ENCODE assay signal across 9 cellular contexts in the genomic region with DNA sequence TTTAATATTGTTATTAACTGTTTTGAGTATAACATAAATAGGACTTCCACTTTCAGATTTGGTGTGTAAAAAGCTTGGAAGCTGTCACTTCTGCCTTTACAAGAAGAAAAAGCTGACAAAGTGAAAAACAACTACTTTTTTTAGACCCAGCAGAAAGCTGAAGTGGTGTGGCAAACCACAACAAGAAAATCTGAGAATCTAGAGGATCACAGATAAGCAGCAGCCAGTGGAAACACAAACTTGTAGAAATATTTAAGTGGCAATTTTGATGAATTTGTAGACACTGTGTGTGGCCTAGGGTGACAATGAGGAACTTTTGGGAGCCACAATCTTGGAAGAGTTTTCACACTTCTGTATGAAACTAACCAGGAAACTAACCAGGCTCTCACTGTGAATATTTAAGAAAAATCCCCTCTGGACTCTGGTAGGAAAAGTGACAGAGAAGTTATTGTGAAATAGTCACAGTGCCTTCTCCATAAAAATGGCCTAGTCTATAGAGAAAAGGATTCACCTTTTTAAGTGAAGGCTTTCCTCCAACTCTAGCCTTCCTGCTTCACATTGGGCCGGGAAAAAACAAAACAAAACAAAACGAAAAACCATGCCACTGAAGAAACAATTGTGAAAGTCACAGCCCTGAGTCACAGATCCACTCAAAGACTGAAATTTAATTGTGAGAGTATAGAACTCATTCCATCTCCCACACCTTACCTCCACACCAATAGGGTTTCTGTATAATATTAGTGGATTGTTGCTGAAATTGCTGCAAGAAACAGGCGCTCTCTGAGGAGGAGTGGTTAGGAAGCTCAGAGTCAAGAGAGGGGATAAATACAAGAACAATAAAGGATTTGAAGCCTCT. TPM values are rescaled to one million over a fixed set of nuclear protein-coding genes. Genes with fewer than 3 reads are reported as not detected.
DNase-seq lines count a peak whose midpoint lies in the region; ATAC-seq and TF ChIP-seq lines count a peak whose summit lies in the region.
"Had no signal": no experiment of that assay in that cellular context is flagged by ENCODE, and none has a peak within 500 bp of the region (broad histone marks: within the 10 kb centered on the region; RNA-seq: fewer than 3 reads in every experiment).

No MANE protein-coding gene starts in this region.

- no peak for TF ChIP-seq POLR2A in gastrocnemius medialis (IDR thresholded peaks at IDR 0.05)

- in situ Hi-C loops in gastrocnemius medialis (cut with MboI; ENCODE audit: low sequenced_read_pairs in 4 of 4), result no loop called here

- H3K4me3 Mint-ChIP-seq in T-helper 2 cell treated with Interferon-gamma antibody and Interleukin-4, amounts not matched to agents 5 μg/mL and 100 μg/mL, for 36 hours, result peak overlapping the region; percentile 46

- no peaks in the 10 kb centered on the region for H3K36me3 Mint-ChIP-seq in T-helper 2 cell treated with Interferon-gamma antibody and Interleukin-4, amounts not matched to agents 5 μg/mL and 100 μg/mL, for 36 hours (ENCODE audit: low read depth)

- H3K9me3 ChIP-seq in right atrium auricular region, result no peaks in the 10 kb centered on the region
- H3K9me3 ChIP-seq in gastrocnemius medialis, result no peaks in the 10 kb centered on the region

- no peaks in the 10 kb centered on the region for H3K27me3 ChIP-seq in right atrium auricular region
- H3K27me3 ChIP-seq in gastrocnemius medialis, result no peaks in the 10 kb centered on the region
- H3K27me3 ChIP-seq: foreskin keratinocyte had no signal

- 70% methylated on average over 3 of the region's 3 CpGs for WGBS in urinary bladder

- ATAC-seq in Right ventricle myocardium inferior (peak; percentile 20), HG02973 (IDR thresholded peaks at IDR 0.05; ENCODE audit: unreplicated experiment) (peak; percentile 79), gastrocnemius medialis (no peak)
- ATAC-seq: foreskin keratinocyte had no signal

- H3K36me3 ChIP-seq in right atrium auricular region (no peaks in the 10 kb centered on the region), urinary bladder (ENCODE audit: insufficient read depth) (no peaks in the 10 kb centered on the region), gastrocnemius medialis (no peaks in the 10 kb centered on the region)

- peaks cover 29% of the 10 kb centered on the region for H3K27me3 Mint-ChIP-seq in T-helper 2 cell treated with Interferon-gamma antibody and Interleukin-4, amounts not matched to agents 5 μg/mL and 100 μg/mL, for 36 hours (ENCODE audit: low read depth)

- TF ChIP-seq CTCF in right atrium auricular region (IDR thresholded peaks at IDR 0.05) (no peak), gastrocnemius medialis (IDR thresholded peaks at IDR 0.05 in 4 of 5, conservative IDR thresholded peaks at IDR 0.05 in 1 of 5) (no peak)

- H3K9me3 Mint-ChIP-seq in T-helper 2 cell treated with Interferon-gamma antibody and Interleukin-4, amounts not matched to agents 5 μg/mL and 100 μg/mL, for 36 hours, result no peaks in the 10 kb centered on the region

- H3K27ac ChIP-seq in right atrium auricular region, result no peak overlapping the region
- H3K27ac ChIP-seq in urinary bladder (ENCODE audit: low read depth), result peak overlapping the region; percentile 2
- H3K27ac ChIP-seq in gastrocnemius medialis, result no peak overlapping the region
- H3K27ac ChIP-seq: foreskin keratinocyte had no signal

- H3K27ac Mint-ChIP-seq in T-helper 2 cell treated with Interferon-gamma antibody and Interleukin-4, amounts not matched to agents 5 μg/mL and 100 μg/mL, for 36 hours, result peak overlapping the region; percentile 3

- H3K4me3 ChIP-seq in right atrium auricular region (no peak overlapping the region), urinary bladder (ENCODE audit: low read depth, low read length) (no peak overlapping the region), gastrocnemius medialis (no peak overlapping the region)

- DNase-seq in Right ventricle myocardium inferior (ENCODE audit: missing footprints) (no peak), right atrium auricular region (ENCODE audit: low spot score) (no peak), NCI-H2029 (lab: John Stamatoyannopoulos, UW) (no peak), SK-N-DZ (ENCODE audit: low spot score) (no peak), gastrocnemius medialis (no peak)
- DNase-seq in T-helper 2 cell treated with Interferon-gamma antibody and Interleukin-4, amounts not matched to agents 5 μg/mL and 100 μg/mL, for 36 hours (ENCODE audit: low spot score), result peak; percentile 30
- DNase-seq: foreskin keratinocyte had no signal

- no peaks in the 10 kb centered on the region for H3K4me1 ChIP-seq in right atrium auricular region
- H3K4me1 ChIP-seq in urinary bladder (ENCODE audit: insufficient read depth), result no peaks in the 10 kb centered on the region
- no peaks in the 10 kb centered on the region for H3K4me1 ChIP-seq in gastrocnemius medialis
- H3K4me1 ChIP-seq: foreskin keratinocyte had no signal

- peaks cover 27% of the 10 kb centered on the region for H3K4me1 Mint-ChIP-seq in T-helper 2 cell treated with Interferon-gamma antibody and Interleukin-4, amounts not matched to agents 5 μg/mL and 100 μg/mL, for 36 hours (ENCODE audit: low read depth)

- intact Hi-C loops in Right ventricle myocardium inferior (cut with DNase I), result no loop called here
- intact Hi-C loops in gastrocnemius medialis (cut with DNase I; ENCODE audit: low total_unique reads), result no loop called here

RNA-seq across cellular contexts. Expression of a gene that starts 26.7 kb away (rescaled TPM):
- total RNA-seq in Right ventricle myocardium inferior (88.4 TPM), right atrium auricular region (10 to 100 TPM; 35.5 to 52.5 TPM), urinary bladder (104 TPM), gastrocnemius medialis (10 to 100 TPM in 2 of 4 donors, 1 to 10 TPM in 2; 5.8 to 15.5 (median 9.6) TPM)
- 4.8 TPM for polyA plus RNA-seq in urinary bladder
- polyA plus RNA-seq in SK-N-DZ (2014; cell fraction: cytosol; rRNA removed), result 4.4 and 5.6 TPM in 2 replicates
- 3.8 and 5.0 TPM in 2 replicates for polyA plus RNA-seq in SK-N-DZ (2014; cell fraction: nucleus; rRNA removed)
- polyA plus RNA-seq: foreskin keratinocyte had no signal

Comparison
In these comparisons a context has a peak if more than half of its experiments do, and no peak if none do; other contexts are left out.
1. ATAC-seq: peak in Right ventricle myocardium inferior (single experiment) and HG02973 (single experiment); none in gastrocnemius medialis (0 of 2).